Comparison of ENCODE assay signal across 25 cellular contexts in genomic region chr9:18591261-18591660, GRCh38.
"Had no signal": no experiment of that assay in that cellular context is flagged by ENCODE, and none has a peak within 500 bp of the region (broad histone marks: within the 10 kb centered on the region; RNA-seq: fewer than 3 reads in every experiment).

No MANE protein-coding gene starts in this region.

- H3K4me3 ChIP-seq: psoas muscle, right lobe of liver, sigmoid colon, stomach, thoracic aorta, thyroid gland, tibial nerve, upper lobe of right lung, uterus had no signal

- H3K36me3 ChIP-seq: neutrophil, right lobe of liver, sigmoid colon, thoracic aorta, thyroid gland, tibial nerve, upper lobe of right lung, uterus had no signal

- H3K9me3 ChIP-seq: neutrophil, right lobe of liver, thyroid gland had no signal

- H3K9ac ChIP-seq: parathyroid adenoma had no signal

- H2AFZ ChIP-seq: parathyroid adenoma had no signal

- H3K27ac ChIP-seq: neutrophil, parathyroid adenoma, psoas muscle, right lobe of liver, sigmoid colon, stomach, thoracic aorta, thyroid gland, tibial nerve, upper lobe of right lung, uterus had no signal

- H3K27me3 ChIP-seq: neutrophil, right lobe of liver, sigmoid colon, stomach, thyroid gland, tibial nerve, upper lobe of right lung, uterus had no signal

- H3K4me1 ChIP-seq: parathyroid adenoma, psoas muscle, right lobe of liver, sigmoid colon, stomach, thyroid gland, upper lobe of right lung, uterus had no signal

- DNase-seq: naive thymus-derived CD8-positive, alpha-beta T cell; nephron progenitor cell; nucleus accumbens; posterior cingulate gyrus; psoas muscle; right cardiac atrium; right lobe of liver; sigmoid colon; small intestine; stimulated activated CD4-positive, alpha-beta T cell treated with anti-CD3 and anti-CD28 coated beads, Interleukin-15, amount 100 ng/mL, for 24 hours; stimulated activated CD4-positive, alpha-beta T cell treated with anti-CD3 and anti-CD28 coated beads, Interleukin-2, amount 100 ng/mL, for 24 hours; stimulated activated CD4-positive, alpha-beta T cell treated with anti-CD3 and anti-CD28 coated beads, Interleukin-2, amount 100 ng/mL, for 48 hours; stimulated activated CD4-positive, alpha-beta T cell treated with anti-CD3 and anti-CD28 coated beads, Interleukin-4, amount 100 ng/mL, for 24 hours; stimulated activated naive B cell treated with anti-CD40 and anti-IgM and Interleukin-4, amounts not matched to agents 10 μg/mL and 1 μg/mL and 100 μg/mL, for 72 hours; stimulated activated naive CD4-positive, alpha-beta T cell treated with Interleukin-2 at 50 U/mL for 16 hours; stomach; thyroid gland; upper lobe of right lung; uterus had no signal

- H3K79me2 ChIP-seq: parathyroid adenoma had no signal

- ATAC-seq: naive thymus-derived CD8-positive, alpha-beta T cell; natural killer cell treated with Interleukin-12 subunit alpha and Interleukin-12 subunit beta and Interleukin-15 and Interleukin-18, amount 100 ng/mL, for 72 hours; psoas muscle; right cardiac atrium; right lobe of liver; stimulated activated effector memory CD8-positive, alpha-beta T cell treated with anti-CD3 and anti-CD28 coated beads, Interleukin-12 subunit alpha, Interleukin-12 subunit beta, amount 100 ng/mL, for 72 hours; stimulated activated naive B cell treated with anti-CD40 and anti-IgM and Interleukin-4, amounts not matched to agents 10 μg/mL and 1 μg/mL and 100 μg/mL, for 72 hours; upper lobe of right lung had no signal
